ENCODE assay signal across 25 cellular contexts in the genomic region with DNA sequence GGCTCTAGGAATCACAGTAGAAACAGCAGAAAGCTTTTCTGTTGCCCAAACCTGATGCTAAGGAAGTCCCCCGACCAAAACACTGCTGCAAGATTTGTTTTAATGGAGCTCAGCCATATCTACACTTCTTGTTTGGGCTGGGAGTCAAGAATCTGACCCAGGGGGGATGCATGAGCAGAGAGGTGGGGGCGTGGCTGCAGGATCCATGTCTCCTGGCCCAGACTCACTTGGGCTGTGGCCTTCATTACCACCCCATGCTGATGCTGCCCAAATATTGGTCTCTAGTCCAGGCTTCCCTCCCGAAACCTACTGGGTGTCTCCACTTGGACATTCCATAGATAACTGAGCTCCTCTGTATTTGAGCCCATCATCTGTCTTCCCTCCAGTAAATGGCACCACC.
"Had no signal": no experiment of that assay in that cellular context is flagged by ENCODE, and none has a peak within 500 bp of the region (broad histone marks: within the 10 kb centered on the region; RNA-seq: fewer than 3 reads in every experiment).

No MANE protein-coding gene starts in this region.

- H2AFZ ChIP-seq: neural progenitor cell had no signal

- H3K9ac ChIP-seq: neural progenitor cell had no signal

- ATAC-seq: lower lobe of right lung; natural killer cell; pancreas; psoas muscle; right lobe of liver; stimulated activated memory B cell treated with anti-CD40 and anti-IgM and Interleukin-4, amounts not matched to agents 10 μg/mL and 1 μg/mL and 100 μg/mL, for 72 hours; stimulated activated naive CD8-positive, alpha-beta T cell treated with anti-CD3 and anti-CD28 coated beads, Interleukin-15, amount 100 ng/mL, for 72 hours had no signal

- H3K27ac ChIP-seq: heart left ventricle, lower lobe of right lung, neural progenitor cell, pancreas, psoas muscle, right lobe of liver, tibial nerve, uterus had no signal

- H3K9me3 ChIP-seq: heart left ventricle, lower lobe of right lung, pancreas, psoas muscle, right lobe of liver, tibial nerve, uterus had no signal

- DNase-seq: heart left ventricle; hypothalamus; immature natural killer cell; kidney; lower lobe of right lung; mesendoderm; naive B cell; natural killer cell; nephron progenitor cell; pancreas; posterior cingulate gyrus; psoas muscle; right lobe of liver; stimulated activated CD4-positive, alpha-beta T cell treated with anti-CD3 and anti-CD28 coated beads, Interleukin-1b, Interleukin-23, amount 100 ng/mL, for 48 hours; stimulated activated CD4-positive, alpha-beta T cell treated with anti-CD3 and anti-CD28 coated beads, Interleukin-2, amount 100 ng/mL, for 48 hours; stimulated activated CD4-positive, alpha-beta T cell treated with anti-CD3 and anti-CD28 coated beads, Interleukin-4, amount 100 ng/mL, for 4 hours; stimulated activated CD8-positive, alpha-beta memory T cell treated with anti-CD3 and anti-CD28 coated beads, Interleukin-4, amount 100 ng/mL, for 48 hours; stimulated activated naive CD4-positive, alpha-beta T cell treated with Interleukin-2 at 50 U/mL for 16 hours; stimulated activated naive CD8-positive, alpha-beta T cell treated with anti-CD3 and anti-CD28 coated beads, Interleukin-15, amount 100 ng/mL, for 72 hours; substantia nigra; uterus had no signal

- H3K36me3 ChIP-seq: heart left ventricle, lower lobe of right lung, neural progenitor cell, pancreas, right lobe of liver, tibial nerve, uterus had no signal

- H3K4me2 ChIP-seq: neural progenitor cell, smooth muscle cell had no signal

- H3K4me1 ChIP-seq: lower lobe of right lung, neural progenitor cell, pancreas, psoas muscle, right lobe of liver, tibial nerve, uterus had no signal

- H3K4me3 ChIP-seq: heart left ventricle, lower lobe of right lung, neural progenitor cell, pancreas, psoas muscle, right lobe of liver, smooth muscle cell, tibial nerve, uterus had no signal

- H3K27me3 ChIP-seq: neural progenitor cell, pancreas, right lobe of liver, tibial nerve, uterus had no signal
